39 cellular contexts compared by ENCODE assay signal in genomic region chr5:161897033-161897432, GRCh38. TPM values are rescaled to one million over a fixed set of nuclear protein-coding genes. Genes with fewer than 3 reads are reported as not detected.
"Had no signal": no experiment of that assay in that cellular context is flagged by ENCODE, and none has a peak within 500 bp of the region (broad histone marks: within the 10 kb centered on the region; RNA-seq: fewer than 3 reads in every experiment).

No MANE protein-coding gene starts in this region.

- H3K9ac ChIP-seq: KMS-11 had no signal

- H3K4me3 ChIP-seq: MG63 had no signal

- DNase-seq: Karpas-422, Kasumi-1, MG63, MM.1S, MV-4-11, NCI-H1048, NCI-H1092, NCI-H1092 treated with DMSO at 0.1 percent for 48 hours, NCI-H1105, NCI-H1105 treated with DMSO at 0.1 percent for 48 hours, NCI-H1417, NCI-H1417 treated with DMSO at 0.1 percent for 48 hours, NCI-H1436, NCI-H1436 treated with DMSO at 0.1 percent for 48 hours, NCI-H146, NCI-H1694, NCI-H1694 treated with DMSO at 0.1 percent for 48 hours, NCI-H187, NCI-H187 treated with DMSO at 0.1 percent for 48 hours, NCI-H1930, NCI-H2029, NCI-H2029 treated with DMSO at 0.1 percent for 48 hours, NCI-H2081, NCI-H2081 treated with DMSO at 0.1 percent for 48 hours, NCI-H2107, NCI-H2171, NCI-H2171 treated with DMSO at 0.1 percent for 48 hours, NCI-H2227 treated with DMSO at 0.1 percent for 48 hours, NCI-H226, NCI-H345, NCI-H446, NCI-H446 treated with DMSO at 0.1 percent for 48 hours, NCI-H510A, NCI-H510A treated with DMSO at 0.1 percent for 48 hours had no signal

- H3K9me3 ChIP-seq: MG63 had no signal

- H3K27ac ChIP-seq: KMS-11 had no signal

- H3K27me3 ChIP-seq: MG63 had no signal

- H3K4me2 ChIP-seq: KMS-11 had no signal

- H3K36me3 ChIP-seq: MG63 had no signal

RNA-seq across cellular contexts. Expression of gene GABRA1, which starts 49.1 kb away (rescaled TPM):
- total RNA-seq: LHCN-M2, M059J, MCF 10A, NCI-H460 had no signal
